In genomic region chr12:124470806-124471205, GRCh38 we compare ENCODE assay signal across 15 cellular contexts.
DNase-seq lines count a peak whose midpoint lies in the region; ATAC-seq and TF ChIP-seq lines count a peak whose summit lies in the region.
"Had no signal": no experiment of that assay in that cellular context is flagged by ENCODE, and none has a peak within 500 bp of the region (broad histone marks: within the 10 kb centered on the region; RNA-seq: fewer than 3 reads in every experiment).

No MANE protein-coding gene starts in this region.

- H3K27me3 Mint-ChIP-seq in CD4-positive, alpha-beta memory T cell: no peaks in the 10 kb centered on the region

- TF ChIP-seq CTCF in A673 (conservative IDR thresholded peaks at IDR 0.05; ENCODE audit: low read depth, low read length) (no peak), psoas muscle (IDR thresholded peaks at IDR 0.05) (no peak)

- intact Hi-C loops in A673 (cut with micrococcal nuclease; ENCODE audit: unreplicated experiment): no loop called here
- intact Hi-C loops in CD4-positive, alpha-beta memory T cell (cut with micrococcal nuclease): no loop called here
- intact Hi-C loops in psoas muscle (cut with DNase I): no loop called here

- BruUV-seq in A673 (replicated peaks; lab: Mats Ljungman, UMichigan): no TSS peak

- H3K27ac ChIP-seq in A673 (ENCODE audit: low read depth, low read length, poor library complexity, severe bottlenecking): peak overlapping the region; percentile 34
- H3K27ac ChIP-seq in CD4-positive, alpha-beta memory T cell (ENCODE audit: low read depth, low read length): no peak overlapping the region
- peak overlapping the region; percentile 28 for H3K27ac ChIP-seq in caudate nucleus (ENCODE audit: low read depth, low read length)
- no peak overlapping the region for H3K27ac ChIP-seq in psoas muscle

- H3K4me3 Mint-ChIP-seq in CD4-positive, alpha-beta memory T cell: no peak overlapping the region
- H3K4me3 Mint-ChIP-seq: H9 had no signal

- DNase-seq in A673 (ENCODE audit: low spot score): no peak
- DNase-seq in CD4-positive, alpha-beta memory T cell: no peak
- peak in 1 of 61 donors; percentile 22 for DNase-seq in caudate nucleus (lab: John Stamatoyannopoulos, UW)
- peak; percentile 83 for DNase-seq in myocyte (ENCODE audit: low read depth)
- DNase-seq in SIG-M5 (lab: John Stamatoyannopoulos, UW): no peak
- DNase-seq in psoas muscle: no peak
- DNase-seq in NCI-H1105 treated with DMSO at 0.1 percent for 48 hours (lab: John Stamatoyannopoulos, UW): no peak
- DNase-seq: Calu3, DMS53, H9, KBM-7, NCI-H1436, NCI-H2029 treated with DMSO at 0.1 percent for 48 hours, NCI-H748 treated with DMSO at 0.1 percent for 48 hours, RPMI8226 had no signal

- H3K4me1 Mint-ChIP-seq in CD4-positive, alpha-beta memory T cell: peaks cover 21 to 43% (median 30%) of the 10 kb centered on the region in 4 donors
- H3K4me1 Mint-ChIP-seq: H9 had no signal

- H3K9me3 Mint-ChIP-seq in CD4-positive, alpha-beta memory T cell: peaks cover 3 to 24% (median 5%) of the 10 kb centered on the region in 8 donors

- H3K27me3 ChIP-seq in A673 (replicated peaks; ENCODE audit: insufficient read depth, low read depth, low read length, poor library complexity) (no peaks in the 10 kb centered on the region), psoas muscle (ENCODE audit: insufficient read depth in 3 of 3, low read length in 2 of 3) (no peaks in the 10 kb centered on the region)
- H3K27me3 ChIP-seq in CD4-positive, alpha-beta memory T cell (ENCODE audit: insufficient read depth, low read length): no peaks in the 10 kb centered on the region

- H3K4me3 ChIP-seq in A673 (ENCODE audit: low read depth, low read length, poor library complexity, severe bottlenecking) (no peak overlapping the region), psoas muscle (no peak overlapping the region)
- H3K4me3 ChIP-seq in CD4-positive, alpha-beta memory T cell (ENCODE audit: low read length in 2 of 2): no peak overlapping the region

- H3K9me3 ChIP-seq in A673 (ENCODE audit: low read depth, low read length, poor library complexity, severe bottlenecking): peaks cover 34% of the 10 kb centered on the region
- no peaks in the 10 kb centered on the region for H3K9me3 ChIP-seq in CD4-positive, alpha-beta memory T cell (ENCODE audit: control insufficient read depth in 1 of 2, low read length in 2 of 2)
- H3K9me3 ChIP-seq in psoas muscle: peaks cover 5% of the 10 kb centered on the region

- 72 to 75% (median 72%) methylated on average over 10 of the region's 10 CpGs for WGBS in psoas muscle, 3 donors

- POLR2A ChIA-PET in A673 (lab: Charles Lee; ENCODE audit: low non-redundant PET): no interaction called here
- POLR2A ChIA-PET in CD4-positive, alpha-beta memory T cell (lab: Charles Lee; ENCODE audit: partially characterized antibody): no interaction called here

- CTCF ChIA-PET in A673 (lab: Charles Lee): no interaction called here
- CTCF ChIA-PET in CD4-positive, alpha-beta memory T cell (lab: Charles Lee; ENCODE audit: partially characterized antibody): no interaction called here

- H3K36me3 ChIP-seq in A673 (ENCODE audit: insufficient read depth, low read length, poor library complexity, severe bottlenecking) (peaks cover 59% of the 10 kb centered on the region), psoas muscle (ENCODE audit: insufficient read depth in 1 of 2, low read depth in 1 of 2) (peaks cover 0 to 42% of the 10 kb centered on the region in 2 donors)
- H3K36me3 ChIP-seq in CD4-positive, alpha-beta memory T cell (ENCODE audit: insufficient read depth, low read length): peaks cover 13% of the 10 kb centered on the region

- H3K36me3 Mint-ChIP-seq in CD4-positive, alpha-beta memory T cell: peaks cover 53 to 54% of the 10 kb centered on the region in 2 donors

- H3K27ac Mint-ChIP-seq in CD4-positive, alpha-beta memory T cell: peak overlapping the region in 4 of 7 donors; percentile 3 to 75 (median 56)

- H3K4me1 ChIP-seq in A673 (ENCODE audit: insufficient read depth, low read length, poor library complexity, severe bottlenecking) (peaks cover 11% of the 10 kb centered on the region), psoas muscle (peaks cover 19% of the 10 kb centered on the region)
- peaks cover 36% of the 10 kb centered on the region for H3K4me1 ChIP-seq in CD4-positive, alpha-beta memory T cell (ENCODE audit: insufficient read depth, low read length)

- no peak for ATAC-seq in psoas muscle

Comparison
In these comparisons a context has a peak if more than half of its experiments do, and no peak if none do; other contexts are left out.
1. H3K27ac ChIP-seq: peak in A673 (single experiment) and caudate nucleus (single experiment); none in CD4-positive, alpha-beta memory T cell (single experiment) and psoas muscle (single experiment).